1 cellular context compared by ENCODE assay signal in genomic region chr3:193805448-193805847, GRCh38.
TF ChIP-seq lines count a peak whose summit lies in the region.

No MANE protein-coding gene starts in this region.

TF ChIP-seq in IMR-90, 13 proteins besides CTCF, POLR2A, EP300 and RAD21 (continued from another document):
- TF ChIP-seq MXI1 (IDR thresholded peaks at IDR 0.05; ENCODE audit: borderline replicate concordance, low read depth, low read length) (no peak), ELK1 (IDR thresholded peaks at IDR 0.05; ENCODE audit: borderline replicate concordance, low read depth, low read length) (no peak), MAFK (IDR thresholded peaks at IDR 0.05; ENCODE audit: low read depth, low read length) (no peak), USF2 (IDR thresholded peaks at IDR 0.05; ENCODE audit: low read depth, low read length) (no peak)
